In genomic region chr3:127802620-127803019, GRCh38 we compare ENCODE assay signal across 18 cellular contexts. TPM values are rescaled to one million over a fixed set of nuclear protein-coding genes. Genes with fewer than 3 reads are reported as not detected.
DNase-seq lines count a peak whose midpoint lies in the region; ATAC-seq, FAIRE-seq and TF ChIP-seq lines count a peak whose summit lies in the region.
"Had no signal": no experiment of that assay in that cellular context is flagged by ENCODE, and none has a peak within 500 bp of the region (broad histone marks: within the 10 kb centered on the region; RNA-seq: fewer than 3 reads in every experiment).

No MANE protein-coding gene starts in this region.

- no peak overlapping the region for H3K4me2 ChIP-seq in keratinocyte (ENCODE audit: control insufficient read depth, extremely low read depth, insufficient read depth, low read depth, low read length)
- H3K4me2 ChIP-seq: KMS-11 had no signal

- H3K9me3 ChIP-seq in RWPE2 (ENCODE audit: severe bottlenecking), result no peaks in the 10 kb centered on the region
- no peaks in the 10 kb centered on the region for H3K9me3 ChIP-seq in keratinocyte (ENCODE audit: control insufficient read depth, low read depth, low read length)
- no peaks in the 10 kb centered on the region for H3K9me3 ChIP-seq in Peyer's patch
- H3K9me3 ChIP-seq: BLaER1 treated with 17β-estradiol and CSF1 and Interleukin-3, amounts not matched to agents 10 nM and 100 nM had no signal

- H3K9me1 ChIP-seq in keratinocyte (ENCODE audit: control insufficient read depth, extremely low read depth, insufficient read depth, low read length), result no peaks in the 10 kb centered on the region

- dilution Hi-C loops in keratinocyte (cut with MboI; ENCODE audit: extremely low pct_ligation_motif_present, low sequenced_read_pairs), result no loop called here

- H3K27ac ChIP-seq in RWPE2 (ENCODE audit: poor library complexity, severe bottlenecking) (peak overlapping the region; percentile 76), keratinocyte (ENCODE audit: control insufficient read depth, insufficient read depth, low read length) (peak overlapping the region; percentile 79), Peyer's patch (no peak overlapping the region)
- H3K27ac ChIP-seq: BLaER1 treated with 17β-estradiol and CSF1 and Interleukin-3, amounts not matched to agents 10 nM and 100 nM; KMS-11 had no signal

- H3K9ac ChIP-seq in keratinocyte (ENCODE audit: control insufficient read depth, extremely low read depth, insufficient read depth, low read length), result no peak overlapping the region
- H3K9ac ChIP-seq: BLaER1 treated with 17β-estradiol and CSF1 and Interleukin-3, amounts not matched to agents 10 nM and 100 nM; KMS-11 had no signal

- H4K20me1 ChIP-seq in keratinocyte (ENCODE audit: control insufficient read depth, extremely low read depth, insufficient read depth, low read length), result no peaks in the 10 kb centered on the region
- H4K20me1 ChIP-seq: BLaER1 treated with 17β-estradiol and CSF1 and Interleukin-3, amounts not matched to agents 10 nM and 100 nM had no signal

- FAIRE-seq in keratinocyte (lab: Jason Lieb, UNC), result no peak
- FAIRE-seq: GM12878, H1 had no signal

- no peak overlapping the region for H2AFZ ChIP-seq in keratinocyte (ENCODE audit: control insufficient read depth, low read length)

- H3K36me3 ChIP-seq in RWPE2 (ENCODE audit: low read depth) (peaks cover 10% of the 10 kb centered on the region; the same call in 1 of the 2 replicates), keratinocyte (ENCODE audit: control insufficient read depth in 2 of 2, extremely low read depth in 1 of 2, insufficient read depth in 2 of 2, low read length in 2 of 2) (peaks cover 0 to 3% of the 10 kb centered on the region in 2 experiments), Peyer's patch (peaks cover 0 to 26% (median 0%) of the 10 kb centered on the region in 3 donors)
- H3K36me3 ChIP-seq: BLaER1 treated with 17β-estradiol and CSF1 and Interleukin-3, amounts not matched to agents 10 nM and 100 nM had no signal

- H3K4me1 ChIP-seq in RWPE2 (ENCODE audit: insufficient read depth, poor library complexity, severe bottlenecking), result peaks cover 39% of the 10 kb centered on the region
- peaks cover 51% of the 10 kb centered on the region for H3K4me1 ChIP-seq in keratinocyte (ENCODE audit: control insufficient read depth, extremely low read depth, insufficient read depth, low read length)
- peaks cover 0 to 6% (median 0%) of the 10 kb centered on the region in 4 donors for H3K4me1 ChIP-seq in Peyer's patch

- H3K79me2 ChIP-seq in keratinocyte (ENCODE audit: control insufficient read depth, insufficient read depth, low read length), result peaks cover 5% of the 10 kb centered on the region

- intact Hi-C loops in cardiac septum (cut with DNase I) (no loop called here), left cardiac atrium (cut with DNase I) (no loop called here)

- TF ChIP-seq CTCF in RWPE2 (IDR thresholded peaks at IDR 0.05; ENCODE audit: poor library complexity, severe bottlenecking) (no peak), keratinocyte (optimal IDR thresholded peaks at IDR 0.05 in 1 of 3, IDR thresholded peaks at IDR 0.05 in 1 of 3, conservative IDR thresholded peaks at IDR 0.05 in 1 of 3; ENCODE audit: extremely low read depth in 1 of 3, insufficient read depth in 2 of 3, low read length in 3 of 3) (no peak), Peyer's patch (IDR thresholded peaks at IDR 0.05) (no peak)

- H3K27me3 ChIP-seq in RWPE2 (ENCODE audit: insufficient read depth, poor library complexity, severe bottlenecking) (no peaks in the 10 kb centered on the region), keratinocyte (ENCODE audit: control insufficient read depth, extremely low read depth, insufficient read depth, low read length) (no peaks in the 10 kb centered on the region), Peyer's patch (no peaks in the 10 kb centered on the region)
- H3K27me3 ChIP-seq: BLaER1 treated with 17β-estradiol and CSF1 and Interleukin-3, amounts not matched to agents 10 nM and 100 nM had no signal

- peak; percentile 36 for DNase-seq in cardiac septum (ENCODE audit: low spot score)
- DNase-seq in left cardiac atrium, result no peak
- no peak for DNase-seq in RWPE2 (ENCODE audit: low spot score)
- DNase-seq in keratinocyte (ENCODE audit: low read depth, low spot score), result no peak
- DNase-seq in OCI-M2 (lab: John Stamatoyannopoulos, UW; ENCODE audit: unreplicated experiment), result no peak
- no peak for DNase-seq in Peyer's patch
- no peak for DNase-seq in NCI-H2196 (lab: John Stamatoyannopoulos, UW; ENCODE audit: unreplicated experiment)
- DNase-seq: CD8-positive, alpha-beta memory T cell; GDM1; NCI-H1105; NCI-H187; NK-92 treated with Interleukin-12 subunit alpha and Interleukin-12 subunit beta, amount 100 ng/mL, for 24 hours; SW 1271 had no signal

- no peak for ATAC-seq in left cardiac atrium
- no peak for ATAC-seq in RWPE2 (ENCODE audit: low read depth)
- ATAC-seq in GM18858 (IDR thresholded peaks at IDR 0.05; ENCODE audit: unreplicated experiment), result no peak
- ATAC-seq: GM12878 had no signal

- H3K4me3 ChIP-seq in RWPE2 (ENCODE audit: severe bottlenecking) (no peak overlapping the region), keratinocyte (ENCODE audit: control insufficient read depth in 2 of 3, extremely low read depth in 1 of 3, insufficient read depth in 2 of 3, low read depth in 1 of 3, low read length in 3 of 3) (no peak overlapping the region), Peyer's patch (no peak overlapping the region)
- H3K4me3 ChIP-seq: BLaER1 treated with 17β-estradiol and CSF1 and Interleukin-3, amounts not matched to agents 10 nM and 100 nM; GM12878 had no signal

- TF ChIP-seq POLR2A in Peyer's patch (IDR thresholded peaks at IDR 0.05), result no peak

RNA-seq across cellular contexts. Expression of gene MGLL, which starts 19.7 kb away (rescaled TPM):
- 45.7 TPM for total RNA-seq in cardiac septum
- 100 to 1,000 TPM in 1 of 2 donors, 10 to 100 TPM in 1; 95.4 to 122 TPM for total RNA-seq in left cardiac atrium
- polyA plus RNA-seq in keratinocyte, result 13.4 to 34.2 TPM (median 17.8 TPM) in 3 replicates
- 19.3 TPM for polyA plus RNA-seq in keratinocyte (2011; ENCODE audit: low read depth)
- polyA plus RNA-seq in keratinocyte (2011; cell fraction: cytosol; rRNA removed), result 16.9 and 24.8 TPM in 2 replicates
- 12.6 and 17.6 TPM in 2 replicates for polyA plus RNA-seq in keratinocyte (2011; cell fraction: nucleus; rRNA removed)
- 29.2 and 40.4 TPM in 2 replicates for polyA plus RNA-seq in keratinocyte (2012; ENCODE audit: low replicate concordance)
- 17.5 to 81.4 TPM (median 21.8 TPM) in 3 replicates for polyA minus RNA-seq in keratinocyte
- 23.8 TPM for polyA minus RNA-seq in keratinocyte (2011; cell fraction: cytosol; rRNA and poly(A)+ RNA removed)
- 12.9 and 15.9 TPM in 2 replicates for polyA minus RNA-seq in keratinocyte (2011; cell fraction: nucleus; rRNA and poly(A)+ RNA removed)
- 100 to 1,000 TPM in 3 of 4 donors, 10 to 100 TPM in 1; 56.1 to 180 (median 143) TPM for total RNA-seq in Peyer's patch

Comparison
In these comparisons a context has a peak if more than half of its experiments do, and no peak if none do; other contexts are left out.
1. H3K27ac ChIP-seq: peak in RWPE2 (single experiment) and keratinocyte (single experiment); none in Peyer's patch (0 of 4).